Comparison of ENCODE assay signal across 1 cellular context in genomic region chr22:49997932-49998717, GRCh38.
A peak's percentile ranks its signal among the peaks of the same experiment; 100 is the strongest.
TF ChIP-seq lines count a peak whose summit lies in the region.

No MANE protein-coding gene starts in this region.

TF ChIP-seq in K562, 482 proteins besides CTCF, POLR2A, EP300 and RAD21:
- TF ChIP-seq MYNN (IDR thresholded peaks at IDR 0.05) = peak; percentile 89
- TF ChIP-seq MYNN (CRISPR knock-in tag; IDR thresholded peaks at IDR 0.05) = no peak
- no peak for TF ChIP-seq CBX3 (IDR thresholded peaks at IDR 0.05; ENCODE audit: borderline replicate concordance in 1 of 2, low read length in 2 of 2)
- no peak for TF ChIP-seq CREB3 (tag; conservative IDR thresholded peaks at IDR 0.05; ENCODE audit: low read depth)
- TF ChIP-seq CHCHD3 (CRISPR knock-in tag; IDR thresholded peaks at IDR 0.05) = no peak
- TF ChIP-seq ZBTB43 (CRISPR knock-in tag; IDR thresholded peaks at IDR 0.05) = peak; percentile 99
- TF ChIP-seq ZNF311 (CRISPR knock-in tag; IDR thresholded peaks at IDR 0.05) = no peak
- TF ChIP-seq ZBTB40 (IDR thresholded peaks at IDR 0.05) = no peak
- TF ChIP-seq ZBTB40 (CRISPR knock-in tag; IDR thresholded peaks at IDR 0.05) = no peak
